In genomic region chr15:71691700-71692417, GRCh38 we compare ENCODE assay signal across 10 cellular contexts.
DNase-seq lines count a peak whose midpoint lies in the region; ATAC-seq, FAIRE-seq and TF ChIP-seq lines count a peak whose summit lies in the region.
"Had no signal": no experiment of that assay in that cellular context is flagged by ENCODE, and none has a peak within 500 bp of the region (broad histone marks: within the 10 kb centered on the region; RNA-seq: fewer than 3 reads in every experiment).

No MANE protein-coding gene starts in this region.

- POLR2A ChIA-PET in MCF 10A (lab: Yijun Ruan, JAX), result interaction anchor here (0.7 to 2.4 kb wide), 10 partner anchors 9 to 244 kb away, joined by 3 to 8 read pairs (median 4); no protein-coding TSS in a partner anchor

- H3K27me3 Mint-ChIP-seq in MCF 10A (ENCODE audit: insufficient read depth, unreplicated experiment), result no peaks in the 10 kb centered on the region

- dilution Hi-C loops in keratinocyte (cut with MboI; ENCODE audit: extremely low pct_ligation_motif_present, low sequenced_read_pairs), result no loop called here

- H3K9ac ChIP-seq in keratinocyte (ENCODE audit: control insufficient read depth, extremely low read depth, insufficient read depth, low read length), result peak overlapping the region; percentile 46

- ATAC-seq in GM18861 (IDR thresholded peaks at IDR 0.05; ENCODE audit: unreplicated experiment), result no peak
- ATAC-seq: stimulated activated effector memory CD8-positive, alpha-beta T cell treated with anti-CD3 and anti-CD28 coated beads, Interleukin-12 subunit alpha, Interleukin-12 subunit beta, amount 100 ng/mL, for 72 hours had no signal

- BruUV-seq in MCF 10A (replicated peaks; lab: Mats Ljungman, UMichigan), result no TSS peak

- TF ChIP-seq CTCF in MCF 10A (IDR thresholded peaks at IDR 0.05; ENCODE audit: unreplicated experiment) (no peak), keratinocyte (optimal IDR thresholded peaks at IDR 0.05 in 1 of 3, IDR thresholded peaks at IDR 0.05 in 1 of 3, conservative IDR thresholded peaks at IDR 0.05 in 1 of 3; ENCODE audit: extremely low read depth in 1 of 3, insufficient read depth in 2 of 3, low read length in 3 of 3) (no peak), testis (IDR thresholded peaks at IDR 0.05) (no peak)

- H3K27me3 ChIP-seq in keratinocyte (ENCODE audit: control insufficient read depth, extremely low read depth, insufficient read depth, low read length), result no peaks in the 10 kb centered on the region
- H3K27me3 ChIP-seq in testis, result no peaks in the 10 kb centered on the region

- intact Hi-C loops in MCF 10A (cut with micrococcal nuclease), result no loop called here
- intact Hi-C loops in testis (cut with DNase I; ENCODE audit: low total_unique reads), result no loop called here

- CTCF ChIA-PET in MCF 10A (lab: Yijun Ruan, JAX), result interaction anchor here (0.7 to 0.9 kb wide), 3 partner anchors 38 to 465 kb away, joined by 3 to 6 read pairs (median 4); no protein-coding TSS in a partner anchor

- H3K36me3 Mint-ChIP-seq in MCF 10A (ENCODE audit: insufficient read depth, unreplicated experiment), result no peaks in the 10 kb centered on the region
- H3K36me3 Mint-ChIP-seq: stimulated activated effector memory CD8-positive, alpha-beta T cell treated with anti-CD3 and anti-CD28 coated beads, Interleukin-12 subunit alpha, Interleukin-12 subunit beta, amount 100 ng/mL, for 72 hours had no signal

- H3K9me3 Mint-ChIP-seq in MCF 10A (ENCODE audit: unreplicated experiment), result no peaks in the 10 kb centered on the region
- H3K9me3 Mint-ChIP-seq: stimulated activated effector memory CD8-positive, alpha-beta T cell treated with anti-CD3 and anti-CD28 coated beads, Interleukin-12 subunit alpha, Interleukin-12 subunit beta, amount 100 ng/mL, for 72 hours had no signal

- peak; percentile 38 for DNase-seq in HK-2 (ENCODE audit: unreplicated experiment)
- peak; percentile 73 for DNase-seq in MCF 10A (ENCODE audit: unreplicated experiment)
- no peak for DNase-seq in keratinocyte (ENCODE audit: low read depth, low spot score)
- DNase-seq in testis, result peak; percentile 40
- no peak for DNase-seq in nucleus accumbens (lab: John Stamatoyannopoulos, UW)
- DNase-seq in cerebellar nuclear complex (lab: John Stamatoyannopoulos, UW), result no peak
- DNase-seq in OCI-M1 (lab: John Stamatoyannopoulos, UW), result no peak
- DNase-seq: NCI-H2029 had no signal

- peak overlapping the region; percentile 66 for H3K4me3 Mint-ChIP-seq in MCF 10A (ENCODE audit: unreplicated experiment)
- H3K4me3 Mint-ChIP-seq: stimulated activated effector memory CD8-positive, alpha-beta T cell treated with anti-CD3 and anti-CD28 coated beads, Interleukin-12 subunit alpha, Interleukin-12 subunit beta, amount 100 ng/mL, for 72 hours had no signal

- H3K4me3 ChIP-seq in keratinocyte (ENCODE audit: control insufficient read depth in 2 of 3, extremely low read depth in 1 of 3, insufficient read depth in 2 of 3, low read depth in 1 of 3, low read length in 3 of 3) (peak overlapping the region in 2 of 3 experiments; percentile 3 to 40), testis (no peak overlapping the region)

- peak overlapping the region; percentile 66 for H3K4me2 ChIP-seq in keratinocyte (ENCODE audit: control insufficient read depth, extremely low read depth, insufficient read depth, low read depth, low read length)

- peaks cover 2% of the 10 kb centered on the region for H3K9me1 ChIP-seq in keratinocyte (ENCODE audit: control insufficient read depth, extremely low read depth, insufficient read depth, low read length)

- 33 to 38% methylated on average over 9 of the region's 9 CpGs for WGBS in testis, 2 donors

- H3K79me2 ChIP-seq in keratinocyte (ENCODE audit: control insufficient read depth, insufficient read depth, low read length), result no peaks in the 10 kb centered on the region

- TF ChIP-seq POLR2A in testis (IDR thresholded peaks at IDR 0.05), result no peak

- peaks cover 0 to 1% of the 10 kb centered on the region in 2 experiments for H3K36me3 ChIP-seq in keratinocyte (ENCODE audit: control insufficient read depth in 2 of 2, extremely low read depth in 1 of 2, insufficient read depth in 2 of 2, low read length in 2 of 2)
- no peaks in the 10 kb centered on the region for H3K36me3 ChIP-seq in testis (ENCODE audit: low read depth, missing control alignments)

- H3K9me3 ChIP-seq in keratinocyte (ENCODE audit: control insufficient read depth, low read depth, low read length) (no peaks in the 10 kb centered on the region), testis (no peaks in the 10 kb centered on the region)

- no peaks in the 10 kb centered on the region for H4K20me1 ChIP-seq in keratinocyte (ENCODE audit: control insufficient read depth, extremely low read depth, insufficient read depth, low read length)

- H3K4me1 Mint-ChIP-seq in MCF 10A (ENCODE audit: insufficient read depth, unreplicated experiment), result peaks cover 30% of the 10 kb centered on the region
- H3K4me1 Mint-ChIP-seq: stimulated activated effector memory CD8-positive, alpha-beta T cell treated with anti-CD3 and anti-CD28 coated beads, Interleukin-12 subunit alpha, Interleukin-12 subunit beta, amount 100 ng/mL, for 72 hours had no signal

- FAIRE-seq in keratinocyte (lab: Jason Lieb, UNC), result peak; percentile 39

- H3K27ac ChIP-seq in keratinocyte (ENCODE audit: control insufficient read depth, insufficient read depth, low read length) (peak overlapping the region; percentile 40), testis (peak overlapping the region in 1 of 2 donors; percentile 39)

- peak overlapping the region; percentile 83 for H3K27ac Mint-ChIP-seq in MCF 10A (ENCODE audit: low read depth, unreplicated experiment)
- H3K27ac Mint-ChIP-seq: stimulated activated effector memory CD8-positive, alpha-beta T cell treated with anti-CD3 and anti-CD28 coated beads, Interleukin-12 subunit alpha, Interleukin-12 subunit beta, amount 100 ng/mL, for 72 hours had no signal

- no peak overlapping the region for H2AFZ ChIP-seq in keratinocyte (ENCODE audit: control insufficient read depth, low read length)

- peaks cover 14% of the 10 kb centered on the region for H3K4me1 ChIP-seq in keratinocyte (ENCODE audit: control insufficient read depth, extremely low read depth, insufficient read depth, low read length)
- H3K4me1 ChIP-seq in testis, result peaks cover 21% of the 10 kb centered on the region

Comparison
In these comparisons a context has a peak if more than half of its experiments do, and no peak if none do; other contexts are left out.
1. DNase-seq: peak in HK-2 (single experiment), MCF 10A (single experiment) and testis (single experiment); none in keratinocyte (single experiment), nucleus accumbens (0 of 56), cerebellar nuclear complex (0 of 2) and OCI-M1 (single experiment).
2. H3K4me3 ChIP-seq: peak in keratinocyte (2 of 3); none in testis (0 of 2).